ENCODE assay signal across 1 cellular context in genomic region chr11:57310630-57311086, GRCh38.
TF ChIP-seq lines count a peak whose summit lies in the region.

No MANE protein-coding gene starts in this region.

TF ChIP-seq in HepG2, 621 proteins besides CTCF, POLR2A, EP300 and RAD21 (continued from another document):
- no peak for TF ChIP-seq ZUFSP (CRISPR knock-in tag; IDR thresholded peaks at IDR 0.05; ENCODE audit: borderline replicate concordance)
- no peak for TF ChIP-seq SMAD9 (CRISPR knock-in tag; IDR thresholded peaks at IDR 0.05)
- TF ChIP-seq HOXA3 (CRISPR knock-in tag; IDR thresholded peaks at IDR 0.05) = peak; percentile 56; the same call in 1 of the 2 replicates
- 0 out of 2 replicates have a peak, but pooled peaks have one; percentile 22 for TF ChIP-seq REPIN1 (CRISPR knock-in tag; IDR thresholded peaks at IDR 0.05; ENCODE audit: borderline replicate concordance, low read depth)
- TF ChIP-seq ZNF792 (CRISPR knock-in tag; IDR thresholded peaks at IDR 0.05) = no peak
- TF ChIP-seq ZIK1 (CRISPR knock-in tag; IDR thresholded peaks at IDR 0.05; ENCODE audit: borderline replicate concordance, low read depth) = no peak
- TF ChIP-seq NFATC3 (CRISPR knock-in tag; IDR thresholded peaks at IDR 0.05) = no peak
- TF ChIP-seq CREM (IDR thresholded peaks at IDR 0.05) = peak; percentile 32; the same call in 1 of the 2 replicates
- no peak for TF ChIP-seq CREM (CRISPR knock-in tag; IDR thresholded peaks at IDR 0.05)
- TF ChIP-seq MXD3 (CRISPR knock-in tag; IDR thresholded peaks at IDR 0.05) = no peak
- TF ChIP-seq ZNF652 (CRISPR knock-in tag; IDR thresholded peaks at IDR 0.05; ENCODE audit: borderline replicate concordance, low read depth) = peak; percentile 30; the same call in 1 of the 2 replicates
- TF ChIP-seq TARDBP (CRISPR knock-in tag; IDR thresholded peaks at IDR 0.05) = 0 out of 2 replicates have a peak, but pooled peaks have one; percentile 33
- no peak for TF ChIP-seq ZNF546 (CRISPR knock-in tag; conservative IDR thresholded peaks at IDR 0.05)
- TF ChIP-seq ARNT2 (CRISPR knock-in tag; IDR thresholded peaks at IDR 0.05; ENCODE audit: low read depth) = no peak
